Comparison of ENCODE assay signal across 20 cellular contexts in the genomic region with DNA sequence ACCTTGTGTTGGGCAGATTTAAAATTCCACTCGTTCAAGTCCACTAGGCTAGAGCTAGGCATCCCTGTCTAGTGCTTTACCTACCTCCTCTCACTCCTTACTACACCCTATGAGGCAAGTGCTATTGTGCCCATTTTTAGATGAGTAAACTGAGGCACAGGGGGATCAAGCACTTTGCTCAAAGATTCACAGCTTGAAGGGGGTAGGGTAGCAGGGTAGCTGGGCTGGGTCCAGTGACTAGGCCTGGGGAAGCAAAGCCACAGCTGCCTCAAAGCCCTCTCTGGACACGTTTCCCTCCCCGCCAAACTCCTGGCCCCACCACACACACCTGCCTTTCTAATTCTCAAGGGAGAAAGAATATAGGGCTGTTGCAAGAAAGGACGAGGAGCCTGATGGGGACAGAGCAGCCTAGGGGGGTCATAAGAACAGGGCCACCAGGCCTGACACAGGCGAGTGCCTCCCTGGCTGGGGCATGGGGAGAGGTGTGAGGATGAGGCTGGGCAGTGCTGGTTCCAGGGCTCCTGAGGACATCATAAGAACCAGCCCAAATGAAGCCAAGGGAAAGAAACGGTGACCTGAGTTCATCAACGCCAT. TPM values are rescaled to one million over a fixed set of nuclear protein-coding genes. Genes with fewer than 3 reads are reported as not detected.
DNase-seq lines count a peak whose midpoint lies in the region; ATAC-seq and TF ChIP-seq lines count a peak whose summit lies in the region.
"Had no signal": no experiment of that assay in that cellular context is flagged by ENCODE, and none has a peak within 500 bp of the region (broad histone marks: within the 10 kb centered on the region; RNA-seq: fewer than 3 reads in every experiment).

No MANE protein-coding gene starts in this region.

- H3K4me3 ChIP-seq in coronary artery: no peak overlapping the region
- H3K4me3 ChIP-seq: SJCRH30 had no signal

- no peaks in the 10 kb centered on the region for H3K4me1 Mint-ChIP-seq in activated naive CD8-positive, alpha-beta T cell treated with anti-CD3 and anti-CD28 coated beads, Interleukin-2, amount 10 ng/mL, durations not matched to agents 7 days and 5 days
- H3K4me1 Mint-ChIP-seq in activated naive CD8-positive, alpha-beta T cell treated with anti-CD3 and anti-CD28 coated beads, Interleukin-2, amount 50 U/mL, for 24 hours: peaks cover 1% of the 10 kb centered on the region
- H3K4me1 Mint-ChIP-seq in neural crest cell: no peaks in the 10 kb centered on the region
- H3K4me1 Mint-ChIP-seq: CD8-positive, alpha-beta memory T cell had no signal

- POLR2A ChIA-PET in activated naive CD8-positive, alpha-beta T cell treated with anti-CD3 and anti-CD28 coated beads, Interleukin-2, amount 10 ng/mL, durations not matched to agents 7 days and 5 days (lab: Charles Lee): interaction anchor here (0.6 kb wide), 1 partner anchor 27 kb away, joined by 3 read pairs; no protein-coding TSS in a partner anchor

- peak; percentile 25 for DNase-seq in activated naive CD8-positive, alpha-beta T cell treated with anti-CD3 and anti-CD28 coated beads, Interleukin-2, amount 10 ng/mL, durations not matched to agents 7 days and 5 days
- no peak for DNase-seq in activated naive CD8-positive, alpha-beta T cell treated with anti-CD3 and anti-CD28 coated beads, Interleukin-2, amount 50 U/mL, for 24 hours
- peak; percentile 41 for DNase-seq in coronary artery (ENCODE audit: low spot score)
- DNase-seq in neural crest cell (ENCODE audit: low read depth, low spot score): no peak
- DNase-seq in HuH-7.5 (ENCODE audit: low spot score): no peak
- DNase-seq in NCI-H2029 treated with DMSO at 0.1 percent for 48 hours (lab: John Stamatoyannopoulos, UW): no peak
- DNase-seq: AML-193; C1 segment of cervical spinal cord; CD8-positive, alpha-beta memory T cell; GOT3; MM.1S; NCI-H1048; NCI-H1417 treated with DMSO at 0.1 percent for 48 hours; NCI-H187; NCI-H2107; NCI-H510A; NK-92 treated with Interleukin-12 subunit alpha and Interleukin-12 subunit beta, amount 100 ng/mL, for 24 hours had no signal

- TF ChIP-seq CTCF in coronary artery (IDR thresholded peaks at IDR 0.05) (no peak), neural crest cell (conservative IDR thresholded peaks at IDR 0.05) (no peak)

- no peaks in the 10 kb centered on the region for H3K27me3 Mint-ChIP-seq in activated naive CD8-positive, alpha-beta T cell treated with anti-CD3 and anti-CD28 coated beads, Interleukin-2, amount 10 ng/mL, durations not matched to agents 7 days and 5 days
- no peaks in the 10 kb centered on the region for H3K27me3 Mint-ChIP-seq in activated naive CD8-positive, alpha-beta T cell treated with anti-CD3 and anti-CD28 coated beads, Interleukin-2, amount 50 U/mL, for 24 hours
- H3K27me3 Mint-ChIP-seq in neural crest cell (ENCODE audit: low read depth): no peaks in the 10 kb centered on the region
- H3K27me3 Mint-ChIP-seq: CD8-positive, alpha-beta memory T cell had no signal

- no peaks in the 10 kb centered on the region for H3K36me3 Mint-ChIP-seq in activated naive CD8-positive, alpha-beta T cell treated with anti-CD3 and anti-CD28 coated beads, Interleukin-2, amount 10 ng/mL, durations not matched to agents 7 days and 5 days
- no peaks in the 10 kb centered on the region for H3K36me3 Mint-ChIP-seq in activated naive CD8-positive, alpha-beta T cell treated with anti-CD3 and anti-CD28 coated beads, Interleukin-2, amount 50 U/mL, for 24 hours (ENCODE audit: low read depth)
- H3K36me3 Mint-ChIP-seq in neural crest cell (ENCODE audit: low read depth): no peaks in the 10 kb centered on the region

- no peak overlapping the region for H3K4me3 Mint-ChIP-seq in activated naive CD8-positive, alpha-beta T cell treated with anti-CD3 and anti-CD28 coated beads, Interleukin-2, amount 10 ng/mL, durations not matched to agents 7 days and 5 days
- no peak overlapping the region for H3K4me3 Mint-ChIP-seq in activated naive CD8-positive, alpha-beta T cell treated with anti-CD3 and anti-CD28 coated beads, Interleukin-2, amount 50 U/mL, for 24 hours
- H3K4me3 Mint-ChIP-seq in neural crest cell: no peak overlapping the region
- H3K4me3 Mint-ChIP-seq: CD8-positive, alpha-beta memory T cell had no signal

- H3K27ac Mint-ChIP-seq in activated naive CD8-positive, alpha-beta T cell treated with anti-CD3 and anti-CD28 coated beads, Interleukin-2, amount 10 ng/mL, durations not matched to agents 7 days and 5 days: no peak overlapping the region
- H3K27ac Mint-ChIP-seq in activated naive CD8-positive, alpha-beta T cell treated with anti-CD3 and anti-CD28 coated beads, Interleukin-2, amount 50 U/mL, for 24 hours: no peak overlapping the region
- peak overlapping the region; percentile 62 for H3K27ac Mint-ChIP-seq in neural crest cell (ENCODE audit: unreplicated experiment)

- H3K9me3 Mint-ChIP-seq in activated naive CD8-positive, alpha-beta T cell treated with anti-CD3 and anti-CD28 coated beads, Interleukin-2, amount 10 ng/mL, durations not matched to agents 7 days and 5 days: no peaks in the 10 kb centered on the region
- H3K9me3 Mint-ChIP-seq in activated naive CD8-positive, alpha-beta T cell treated with anti-CD3 and anti-CD28 coated beads, Interleukin-2, amount 50 U/mL, for 24 hours: no peaks in the 10 kb centered on the region
- H3K9me3 Mint-ChIP-seq in neural crest cell: no peaks in the 10 kb centered on the region
- H3K9me3 Mint-ChIP-seq: CD8-positive, alpha-beta memory T cell had no signal

- no peak overlapping the region for H3K27ac ChIP-seq in coronary artery
- H3K27ac ChIP-seq: SJCRH30 had no signal

- ATAC-seq in activated naive CD8-positive, alpha-beta T cell treated with anti-CD3 and anti-CD28 coated beads, Interleukin-2, amount 10 ng/mL, durations not matched to agents 7 days and 5 days (ENCODE audit: low read depth): no peak
- no peak for ATAC-seq in activated naive CD8-positive, alpha-beta T cell treated with anti-CD3 and anti-CD28 coated beads, Interleukin-2, amount 50 U/mL, for 24 hours
- no peak for ATAC-seq in esophagus mucosa
- ATAC-seq: Panc1 had no signal

RNA-seq across cellular contexts. Expression of a gene that starts 34.8 kb away (rescaled TPM):
- 10 to 100 TPM; 29.5 to 30.8 TPM for total RNA-seq in activated naive CD8-positive, alpha-beta T cell treated with anti-CD3 and anti-CD28 coated beads, Interleukin-2, amount 10 ng/mL, durations not matched to agents 7 days and 5 days
- total RNA-seq in neural crest cell: 19.8 and 20.6 TPM in 2 replicates
- 5.8 TPM for total RNA-seq in esophagus mucosa

RNA-seq across cellular contexts. Expression of a gene that starts 49.5 kb away (rescaled TPM):
- 10 to 100 TPM; 27.9 to 32.2 TPM for total RNA-seq in activated naive CD8-positive, alpha-beta T cell treated with anti-CD3 and anti-CD28 coated beads, Interleukin-2, amount 10 ng/mL, durations not matched to agents 7 days and 5 days
- 26.3 and 32.4 TPM in 2 replicates for total RNA-seq in neural crest cell
- 15.8 TPM for total RNA-seq in esophagus mucosa

Comparison
In these comparisons a context has a peak if more than half of its experiments do, and no peak if none do; other contexts are left out.
1. DNase-seq: peak in activated naive CD8-positive, alpha-beta T cell treated with anti-CD3 and anti-CD28 coated beads, Interleukin-2, amount 10 ng/mL, durations not matched to agents 7 days and 5 days (single experiment) and coronary artery (single experiment); none in activated naive CD8-positive, alpha-beta T cell treated with anti-CD3 and anti-CD28 coated beads, Interleukin-2, amount 50 U/mL, for 24 hours (single experiment), neural crest cell (single experiment), HuH-7.5 (single experiment) and NCI-H2029 treated with DMSO at 0.1 percent for 48 hours (single experiment).